9 cellular contexts compared by ENCODE assay signal in genomic region chr7:15143121-15143520, GRCh38.
"Had no signal": no experiment of that assay in that cellular context is flagged by ENCODE, and none has a peak within 500 bp of the region (broad histone marks: within the 10 kb centered on the region; RNA-seq: fewer than 3 reads in every experiment).

No MANE protein-coding gene starts in this region.

- H3K4me3 ChIP-seq: GM23248 had no signal

- H3K9ac ChIP-seq: GM23248, KMS-11 had no signal

- DNase-seq: GM23248, GOT3, H9, HCEC 1CT, HFFc6, Karpas-422, KBM-7 had no signal

- H2AFZ ChIP-seq: GM23248 had no signal

- H3K27ac ChIP-seq: GM23248, KMS-11 had no signal

- H3K4me2 ChIP-seq: KMS-11 had no signal

- FAIRE-seq: HTR-8/SVneo had no signal
